In the genomic region with DNA sequence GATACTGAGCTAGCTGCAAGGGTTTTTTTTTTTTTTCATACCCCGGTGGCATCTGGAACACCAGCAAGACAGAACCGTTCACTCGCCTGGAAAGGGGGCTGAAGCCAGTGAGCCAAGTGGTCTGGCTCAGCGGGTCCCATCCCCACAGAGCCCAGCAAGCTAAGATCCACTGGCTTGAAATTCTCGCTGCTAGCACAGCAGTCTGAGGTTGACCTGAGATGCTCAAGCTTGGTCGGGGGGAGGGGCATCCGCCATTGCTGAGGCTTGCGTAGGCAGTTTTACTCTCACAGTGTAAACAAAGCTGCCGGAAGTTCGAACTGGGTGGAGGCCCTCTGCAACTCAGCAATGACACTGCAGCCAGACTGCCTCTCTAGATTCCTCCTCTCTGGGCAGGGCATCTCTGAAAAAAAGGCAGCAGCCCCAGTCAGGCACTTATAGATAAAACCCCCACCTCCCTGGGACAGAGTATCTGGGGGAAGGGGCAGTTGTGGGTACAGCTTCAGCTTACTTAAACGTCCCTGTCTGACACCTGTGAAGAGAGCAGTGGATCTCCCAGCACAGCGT, we compare ENCODE assay signal across 9 cellular contexts. TPM values are rescaled to one million over a fixed set of nuclear protein-coding genes. Genes with fewer than 3 reads are reported as not detected.
DNase-seq lines count a peak whose midpoint lies in the region; ATAC-seq and TF ChIP-seq lines count a peak whose summit lies in the region.
"Had no signal": no experiment of that assay in that cellular context is flagged by ENCODE, and none has a peak within 500 bp of the region (broad histone marks: within the 10 kb centered on the region; RNA-seq: fewer than 3 reads in every experiment).

No MANE protein-coding gene starts in this region.

- H3K27ac ChIP-seq in colonic mucosa (peak overlapping the region; percentile 16), A673 (ENCODE audit: low read depth, low read length, poor library complexity, severe bottlenecking) (no peak overlapping the region), OCI-LY7 (ENCODE audit: low read depth, low read length, poor library complexity, severe bottlenecking) (no peak overlapping the region)

- intact Hi-C loops in colonic mucosa (cut with DNase I) (no loop called here), A673 (cut with micrococcal nuclease; ENCODE audit: unreplicated experiment) (no loop called here), OCI-LY7 (cut with micrococcal nuclease; ENCODE audit: unreplicated experiment) (no loop called here)

- POLR2A ChIA-PET in T-cell (lab: Charles Lee) (no interaction called here), A673 (lab: Charles Lee; ENCODE audit: low non-redundant PET) (no interaction called here), OCI-LY7 (lab: Charles Lee) (no interaction called here)

- peak in 3 of 4 experiments; percentile 5 to 22 (median 22) for ATAC-seq in T-cell (replicated peaks in 1 of 4)

- peaks cover 14 to 26% (median 16%) of the 10 kb centered on the region in 3 donors for H3K4me1 Mint-ChIP-seq in T-cell
- peaks cover 22% of the 10 kb centered on the region for H3K4me1 Mint-ChIP-seq in nephron progenitor cell
- peaks cover 10% of the 10 kb centered on the region for H3K4me1 Mint-ChIP-seq in mesothelial cell of epicardium

- no peak overlapping the region for H3K4me2 ChIP-seq in OCI-LY7 (ENCODE audit: low read length)

- no peaks in the 10 kb centered on the region for H4K20me1 ChIP-seq in OCI-LY7 (ENCODE audit: insufficient read depth, low read length)

- no peaks in the 10 kb centered on the region for H3K9me2 ChIP-seq in OCI-LY7 (ENCODE audit: insufficient read depth, low read length)

- H3K27ac Mint-ChIP-seq in T-cell: peak overlapping the region; percentile 82 to 86
- H3K27ac Mint-ChIP-seq in nephron progenitor cell: no peak overlapping the region
- H3K27ac Mint-ChIP-seq in mesothelial cell of epicardium: no peak overlapping the region

- peak overlapping the region in 1 of 3 donors; percentile 28 for H3K4me3 Mint-ChIP-seq in T-cell
- H3K4me3 Mint-ChIP-seq in nephron progenitor cell: peak overlapping the region; percentile 13
- H3K4me3 Mint-ChIP-seq in mesothelial cell of epicardium: no peak overlapping the region

- peaks cover 0 to 6% (median 5%) of the 10 kb centered on the region in 3 donors for H3K9me3 Mint-ChIP-seq in T-cell
- H3K9me3 Mint-ChIP-seq in nephron progenitor cell: peaks cover 49% of the 10 kb centered on the region
- peaks cover 29% of the 10 kb centered on the region for H3K9me3 Mint-ChIP-seq in mesothelial cell of epicardium

- no peaks in the 10 kb centered on the region for H3K4me1 ChIP-seq in colonic mucosa
- peaks cover 6% of the 10 kb centered on the region for H3K4me1 ChIP-seq in A673 (ENCODE audit: insufficient read depth, low read length, poor library complexity, severe bottlenecking)
- peaks cover 11% of the 10 kb centered on the region for H3K4me1 ChIP-seq in OCI-LY7 (ENCODE audit: insufficient read depth, low read length, poor library complexity, severe bottlenecking)

- H3K27me3 Mint-ChIP-seq in T-cell: peaks cover 0 to 3% of the 10 kb centered on the region in 2 donors
- peaks cover 12% of the 10 kb centered on the region for H3K27me3 Mint-ChIP-seq in nephron progenitor cell (ENCODE audit: low read depth, poor library complexity)
- H3K27me3 Mint-ChIP-seq in mesothelial cell of epicardium (ENCODE audit: low read depth): no peaks in the 10 kb centered on the region

- H3K9me3 ChIP-seq in colonic mucosa (no peaks in the 10 kb centered on the region), A673 (ENCODE audit: low read depth, low read length, poor library complexity, severe bottlenecking) (no peaks in the 10 kb centered on the region), OCI-LY7 (ENCODE audit: low read length) (no peaks in the 10 kb centered on the region)

- peak overlapping the region in 1 of 2 donors; percentile 51 for H3K9ac ChIP-seq in colonic mucosa (ENCODE audit: low read depth in 2 of 2, low read length in 2 of 2)

- H3K79me2 ChIP-seq in OCI-LY7 (ENCODE audit: insufficient read depth, low read depth, low read length): no peaks in the 10 kb centered on the region

- no peaks in the 10 kb centered on the region for H3K36me3 ChIP-seq in colonic mucosa
- no peaks in the 10 kb centered on the region for H3K36me3 ChIP-seq in A673 (ENCODE audit: insufficient read depth, low read length, poor library complexity, severe bottlenecking)
- H3K36me3 ChIP-seq in OCI-LY7 (ENCODE audit: insufficient read depth, low read length): peaks cover 7% of the 10 kb centered on the region; the same call in 1 of the 2 replicates

- DNase-seq in H4 (ENCODE audit: low spot score) (peak; percentile 87), T-cell (peak; percentile 9 to 68 (median 46)), colonic mucosa (peak; percentile 89), nephron progenitor cell (peak; percentile 45), A673 (ENCODE audit: low spot score) (no peak), mesothelial cell of epicardium (ENCODE audit: low spot score in 2 of 2, unreplicated experiment in 2 of 2) (no peak), NCI-H524 (lab: John Stamatoyannopoulos, UW) (no peak), OCI-LY7 (ENCODE audit: low spot score) (no peak)
- DNase-seq: amygdala had no signal

- H3K36me3 Mint-ChIP-seq in T-cell (peaks cover 3% of the 10 kb centered on the region), nephron progenitor cell (ENCODE audit: low read depth) (peaks cover 27% of the 10 kb centered on the region), mesothelial cell of epicardium (peaks cover 8% of the 10 kb centered on the region)

- no peak for TF ChIP-seq CTCF in colonic mucosa (IDR thresholded peaks at IDR 0.05)
- TF ChIP-seq CTCF in nephron progenitor cell (IDR thresholded peaks at IDR 0.05): no peak
- no peak for TF ChIP-seq CTCF in A673 (conservative IDR thresholded peaks at IDR 0.05; ENCODE audit: low read depth, low read length)
- TF ChIP-seq CTCF in mesothelial cell of epicardium (IDR thresholded peaks at IDR 0.05; ENCODE audit: unreplicated experiment): no peak
- no peak for TF ChIP-seq CTCF in OCI-LY7 (conservative IDR thresholded peaks at IDR 0.05; ENCODE audit: low read length)

- CTCF ChIA-PET in T-cell (lab: Charles Lee): no interaction called here
- CTCF ChIA-PET in A673 (lab: Charles Lee): no interaction called here
- CTCF ChIA-PET in OCI-LY7 (lab: Charles Lee; ENCODE audit: unreplicated experiment): no interaction called here

- H3K4me3 ChIP-seq in colonic mucosa (no peak overlapping the region), A673 (ENCODE audit: low read depth, low read length, poor library complexity, severe bottlenecking) (no peak overlapping the region), OCI-LY7 (ENCODE audit: low read depth, low read length, poor library complexity, severe bottlenecking) (no peak overlapping the region)

- H2AFZ ChIP-seq in OCI-LY7 (ENCODE audit: low read length): no peak overlapping the region

- BruUV-seq in A673 (replicated peaks; lab: Mats Ljungman, UMichigan): no TSS peak
- no TSS peak for BruUV-seq in OCI-LY7 (replicated peaks; lab: Mats Ljungman, UMichigan)

- H3K27me3 ChIP-seq in colonic mucosa (no peaks in the 10 kb centered on the region), A673 (replicated peaks; ENCODE audit: insufficient read depth, low read depth, low read length, poor library complexity) (no peaks in the 10 kb centered on the region)

RNA-seq across cellular contexts. Expression of a gene that starts 5.1 kb away (rescaled TPM):
- 27.1 and 35.8 TPM in 2 replicates for total RNA-seq in H4 (2014; rRNA removed; shearing (Covaris generic))
- total RNA-seq in T-cell: 10 to 100 TPM; 23.5 to 46.1 (median 34.3) TPM
- total RNA-seq in colonic mucosa: 10 to 100 TPM; 23.4 to 39.3 TPM
- 70.5 and 92.7 TPM in 2 replicates for total RNA-seq in A673 (2021)
- total RNA-seq in mesothelial cell of epicardium: 81.9 to 85.4 TPM (median 83.6 TPM) in 3 replicates
- total RNA-seq in OCI-LY7 (2014; rRNA removed; shearing (Covaris generic)): 40.5 and 51.6 TPM in 2 replicates
- 81.6 and 84.5 TPM in 2 replicates for total RNA-seq in OCI-LY7 (2022)

RNA-seq across cellular contexts. Expression of a gene that starts 31.0 kb away (rescaled TPM):
- total RNA-seq in H4 (2014; rRNA removed; shearing (Covaris generic)): 12.9 and 16.2 TPM in 2 replicates
- total RNA-seq in T-cell: 10 to 100 TPM; 33.1 to 42.4 (median 42.1) TPM
- total RNA-seq in colonic mucosa: 100 to 1,000 TPM in 1 of 2 donors, 10 to 100 TPM in 1; 69.3 to 105 TPM
- 45.4 and 47.5 TPM in 2 replicates for total RNA-seq in A673 (2021)
- 3.8 to 6.0 TPM (median 5.4 TPM) in 3 replicates for total RNA-seq in mesothelial cell of epicardium
- total RNA-seq in OCI-LY7 (2014; rRNA removed; shearing (Covaris generic)): 126 and 154 TPM in 2 replicates
- total RNA-seq in OCI-LY7 (2022): 169 and 185 TPM in 2 replicates

Comparison
In these comparisons a context has a peak if more than half of its experiments do, and no peak if none do; other contexts are left out.
1. DNase-seq: peak in H4 (single experiment), T-cell (34 of 34), colonic mucosa (single experiment) and nephron progenitor cell (single experiment); none in A673 (single experiment), mesothelial cell of epicardium (0 of 2), NCI-H524 (0 of 2) and OCI-LY7 (single experiment).
2. H3K27ac Mint-ChIP-seq: peak in T-cell (2 of 2); none in nephron progenitor cell (single experiment) and mesothelial cell of epicardium (single experiment).